Comparison of ENCODE assay signal across 32 cellular contexts in genomic region chr10:1746796-1747195, GRCh38. TPM values are rescaled to one million over a fixed set of nuclear protein-coding genes. Genes with fewer than 3 reads are reported as not detected.
"Had no signal": no experiment of that assay in that cellular context is flagged by ENCODE, and none has a peak within 500 bp of the region (broad histone marks: within the 10 kb centered on the region; RNA-seq: fewer than 3 reads in every experiment).

No MANE protein-coding gene starts in this region.

- H3K36me3 ChIP-seq: ascending aorta, MG63, SJCRH30, WERI-Rb-1 had no signal

- DNase-seq: activated CD4-positive, alpha-beta memory T cell treated with anti-CD3 and anti-CD28 coated beads, Interleukin-2, amount 10 ng/mL, durations not matched to agents 7 days and 5 days; activated CD4-positive, alpha-beta T cell treated with anti-CD3 and anti-CD28 coated beads for 1 hour; activated CD4-positive, alpha-beta T cell treated with anti-CD3 and anti-CD28 coated beads for 48 hours; activated CD4-positive, CD25-positive, alpha-beta regulatory T cell; activated CD8-positive, alpha-beta memory T cell treated with anti-CD3 and anti-CD28 coated beads for 24 hours; activated CD8-positive, alpha-beta memory T cell treated with anti-CD3 and anti-CD28 coated beads, Interleukin-2, amount 10 ng/mL, durations not matched to agents 7 days and 5 days; activated effector memory CD4-positive, alpha-beta T cell treated with anti-CD3 and anti-CD28 coated beads, Interleukin-2, amount 50 U/mL, for 16 hours; activated naive CD4-positive, alpha-beta T cell; activated naive CD8-positive, alpha-beta T cell treated with anti-CD3 and anti-CD28 coated beads, Interleukin-2, amount 10 ng/mL, durations not matched to agents 7 days and 5 days; activated T-cell treated with anti-CD3 and anti-CD28 coated beads, Interleukin-2, amount 50 U/mL, for 1 hour; activated T-cell treated with anti-CD3 and anti-CD28 coated beads, Interleukin-2, amount 50 U/mL, for 72 hours; amygdala; Kasumi-1; MG63; NCI-H1048; NCI-H1105 treated with DMSO at 0.1 percent for 48 hours; NCI-H1436; NCI-H1694; NCI-H2029; NCI-H345; NCI-H524 treated with DMSO at 0.1 percent for 48 hours; SHP77; SJCRH30; T1000; WERI-Rb-1 had no signal

- ATAC-seq: activated CD8-positive, alpha-beta memory T cell treated with anti-CD3 and anti-CD28 coated beads, Interleukin-2, amount 10 ng/mL, durations not matched to agents 7 days and 5 days; activated T-cell treated with anti-CD3 and anti-CD28 coated beads, Interleukin-2, amount 50 U/mL, for 72 hours; activated T-helper 17 cell treated with anti-CD3 and anti-CD28 coated beads, Interleukin-2, amount 50 U/mL, for 72 hours; Panc1 had no signal

- H3K9me3 ChIP-seq: MG63, SJCRH30 had no signal

- H3K4me1 ChIP-seq: ascending aorta, SJCRH30 had no signal

- H3K27ac ChIP-seq: ascending aorta, SJCRH30, SK-N-MC, WERI-Rb-1 had no signal

- H3K4me3 ChIP-seq: ascending aorta, MG63, SJCRH30, SK-N-MC had no signal

- H3K27me3 ChIP-seq: ascending aorta, SJCRH30 had no signal

RNA-seq across cellular contexts. Expression of gene ADARB2, which starts 9.5 kb away (rescaled TPM):
- total RNA-seq: activated CD8-positive, alpha-beta memory T cell treated with anti-CD3 and anti-CD28 coated beads, Interleukin-2, amount 10 ng/mL, durations not matched to agents 7 days and 5 days; activated T-helper 17 cell treated with anti-CD3 and anti-CD28 coated beads, Interleukin-2, amount 50 U/mL, for 72 hours; ascending aorta; cardiac septum; RPMI7951; SJCRH30; T-helper 2 cell treated with Interferon-gamma antibody and Interleukin-4, amounts not matched to agents 100 ng/mL and 5 ng/mL, for 36 hours had no signal
